In the genomic region with DNA sequence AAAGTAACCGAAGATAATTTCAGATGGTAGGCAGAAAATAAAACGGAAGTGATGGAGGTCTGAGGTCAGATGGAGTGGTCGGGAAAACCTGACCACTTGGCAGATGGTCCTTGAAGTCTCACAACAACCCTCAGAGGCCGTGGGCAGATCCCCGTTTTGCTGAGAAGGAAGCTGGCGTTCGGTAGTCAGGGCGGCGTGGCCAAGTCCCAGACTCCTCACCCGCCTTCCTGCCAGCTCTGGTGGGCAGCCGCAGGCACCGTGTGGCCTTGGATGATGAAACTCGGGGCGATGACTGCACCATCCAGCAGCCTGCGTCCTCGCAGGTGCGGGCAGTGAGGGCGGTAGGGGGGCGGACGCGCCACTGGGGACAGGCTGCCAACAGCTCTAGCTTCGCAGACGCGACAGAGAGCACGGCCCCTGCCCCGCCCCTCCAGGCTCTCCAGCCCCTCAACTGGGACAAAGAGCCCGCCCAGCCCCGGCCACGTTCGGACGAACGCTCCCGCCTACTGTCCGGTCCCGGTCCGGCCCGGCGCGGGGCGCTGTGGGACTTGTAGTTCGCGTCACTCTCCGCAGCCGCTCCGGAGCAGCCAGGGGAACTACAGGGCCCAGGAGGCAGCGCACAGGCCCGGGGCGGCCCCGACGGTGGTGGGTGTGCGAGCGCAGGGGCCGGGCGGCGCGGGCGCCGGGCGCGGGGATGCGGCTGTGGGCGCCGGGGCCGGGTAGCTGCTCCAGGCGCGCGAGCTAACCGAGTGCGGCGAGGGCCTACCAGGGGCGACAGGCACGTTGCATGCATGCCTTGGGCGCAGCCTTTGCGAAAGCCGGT, we compare ENCODE assay signal across 1 cellular context.
A peak's percentile ranks its signal among the peaks of the same experiment; 100 is the strongest.
TF ChIP-seq lines count a peak whose summit lies in the region.

A gene with protein sequence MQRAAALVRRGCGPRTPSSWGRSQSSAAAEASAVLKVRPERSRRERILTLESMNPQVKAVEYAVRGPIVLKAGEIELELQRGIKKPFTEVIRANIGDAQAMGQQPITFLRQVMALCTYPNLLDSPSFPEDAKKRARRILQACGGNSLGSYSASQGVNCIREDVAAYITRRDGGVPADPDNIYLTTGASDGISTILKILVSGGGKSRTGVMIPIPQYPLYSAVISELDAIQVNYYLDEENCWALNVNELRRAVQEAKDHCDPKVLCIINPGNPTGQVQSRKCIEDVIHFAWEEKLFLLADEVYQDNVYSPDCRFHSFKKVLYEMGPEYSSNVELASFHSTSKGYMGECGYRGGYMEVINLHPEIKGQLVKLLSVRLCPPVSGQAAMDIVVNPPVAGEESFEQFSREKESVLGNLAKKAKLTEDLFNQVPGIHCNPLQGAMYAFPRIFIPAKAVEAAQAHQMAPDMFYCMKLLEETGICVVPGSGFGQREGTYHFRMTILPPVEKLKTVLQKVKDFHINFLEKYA (plus strand): TSS at position 673 of the 823 bp plus-strand sequence. CDS start 354 bp downstream, outside the sequence.

TF ChIP-seq in WTC11, 78 proteins besides CTCF, POLR2A, EP300 and RAD21 (continued from another document and continues in another):
- TF ChIP-seq, protein P1, sequence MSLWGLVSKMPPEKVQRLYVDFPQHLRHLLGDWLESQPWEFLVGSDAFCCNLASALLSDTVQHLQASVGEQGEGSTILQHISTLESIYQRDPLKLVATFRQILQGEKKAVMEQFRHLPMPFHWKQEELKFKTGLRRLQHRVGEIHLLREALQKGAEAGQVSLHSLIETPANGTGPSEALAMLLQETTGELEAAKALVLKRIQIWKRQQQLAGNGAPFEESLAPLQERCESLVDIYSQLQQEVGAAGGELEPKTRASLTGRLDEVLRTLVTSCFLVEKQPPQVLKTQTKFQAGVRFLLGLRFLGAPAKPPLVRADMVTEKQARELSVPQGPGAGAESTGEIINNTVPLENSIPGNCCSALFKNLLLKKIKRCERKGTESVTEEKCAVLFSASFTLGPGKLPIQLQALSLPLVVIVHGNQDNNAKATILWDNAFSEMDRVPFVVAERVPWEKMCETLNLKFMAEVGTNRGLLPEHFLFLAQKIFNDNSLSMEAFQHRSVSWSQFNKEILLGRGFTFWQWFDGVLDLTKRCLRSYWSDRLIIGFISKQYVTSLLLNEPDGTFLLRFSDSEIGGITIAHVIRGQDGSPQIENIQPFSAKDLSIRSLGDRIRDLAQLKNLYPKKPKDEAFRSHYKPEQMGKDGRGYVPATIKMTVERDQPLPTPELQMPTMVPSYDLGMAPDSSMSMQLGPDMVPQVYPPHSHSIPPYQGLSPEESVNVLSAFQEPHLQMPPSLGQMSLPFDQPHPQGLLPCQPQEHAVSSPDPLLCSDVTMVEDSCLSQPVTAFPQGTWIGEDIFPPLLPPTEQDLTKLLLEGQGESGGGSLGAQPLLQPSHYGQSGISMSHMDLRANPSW (CRISPR knock-in tag; conservative IDR thresholded peaks at IDR 0.05; ENCODE audit: low read depth), result no peak
- TF ChIP-seq OVOL2 (CRISPR knock-in tag; IDR thresholded peaks at IDR 0.05; ENCODE audit: borderline replicate concordance) (no peak), CREB1 (CRISPR knock-in tag; IDR thresholded peaks at IDR 0.05) (no peak), ZNF416 (CRISPR knock-in tag; IDR thresholded peaks at IDR 0.05) (no peak), CBFB (CRISPR knock-in tag; IDR thresholded peaks at IDR 0.05; ENCODE audit: low read depth) (peak; percentile 57; the same call in 1 of the 2 replicates), JAZF1 (CRISPR knock-in tag; IDR thresholded peaks at IDR 0.05) (no peak), FOXK1 (CRISPR knock-in tag; IDR thresholded peaks at IDR 0.05) (no peak; the same call in 1 of the 2 replicates), KAT7 (CRISPR knock-in tag; IDR thresholded peaks at IDR 0.05; ENCODE audit: borderline replicate concordance) (no peak), NR3C1 (CRISPR knock-in tag; conservative IDR thresholded peaks at IDR 0.05; ENCODE audit: low read depth) (no peak), TP53 (CRISPR knock-in tag; IDR thresholded peaks at IDR 0.05) (no peak), NFYB (CRISPR knock-in tag; conservative IDR thresholded peaks at IDR 0.05; ENCODE audit: low read depth) (no peak), CREM (CRISPR knock-in tag; IDR thresholded peaks at IDR 0.05) (no peak), ETV6 (CRISPR knock-in tag; IDR thresholded peaks at IDR 0.05) (no peak), ZNF219 (CRISPR knock-in tag; IDR thresholded peaks at IDR 0.05; ENCODE audit: borderline replicate concordance) (no peak), FOXJ3 (CRISPR knock-in tag; IDR thresholded peaks at IDR 0.05; ENCODE audit: borderline replicate concordance) (no peak), ATF1 (CRISPR knock-in tag; IDR thresholded peaks at IDR 0.05) (no peak), ESRRA (CRISPR knock-in tag; IDR thresholded peaks at IDR 0.05; ENCODE audit: borderline replicate concordance) (peak; percentile 71; the same call in 1 of the 2 replicates), ZNF121 (CRISPR knock-in tag; IDR thresholded peaks at IDR 0.05) (peak; percentile 54; the same call in 1 of the 2 replicates), SP1 (CRISPR knock-in tag; conservative IDR thresholded peaks at IDR 0.05) (peak; percentile 90), ELF4 (CRISPR knock-in tag; IDR thresholded peaks at IDR 0.05; ENCODE audit: low read depth) (no peak), NFATC4 (CRISPR knock-in tag; IDR thresholded peaks at IDR 0.05) (no peak), JUN (CRISPR knock-in tag; IDR thresholded peaks at IDR 0.05) (no peak), ZBTB21 (CRISPR knock-in tag; IDR thresholded peaks at IDR 0.05; ENCODE audit: borderline replicate concordance) (no peak), FOXP1 (CRISPR knock-in tag; IDR thresholded peaks at IDR 0.05; ENCODE audit: borderline replicate concordance) (no peak; the same call in 1 of the 2 replicates)
- TF ChIP-seq, protein P2, sequence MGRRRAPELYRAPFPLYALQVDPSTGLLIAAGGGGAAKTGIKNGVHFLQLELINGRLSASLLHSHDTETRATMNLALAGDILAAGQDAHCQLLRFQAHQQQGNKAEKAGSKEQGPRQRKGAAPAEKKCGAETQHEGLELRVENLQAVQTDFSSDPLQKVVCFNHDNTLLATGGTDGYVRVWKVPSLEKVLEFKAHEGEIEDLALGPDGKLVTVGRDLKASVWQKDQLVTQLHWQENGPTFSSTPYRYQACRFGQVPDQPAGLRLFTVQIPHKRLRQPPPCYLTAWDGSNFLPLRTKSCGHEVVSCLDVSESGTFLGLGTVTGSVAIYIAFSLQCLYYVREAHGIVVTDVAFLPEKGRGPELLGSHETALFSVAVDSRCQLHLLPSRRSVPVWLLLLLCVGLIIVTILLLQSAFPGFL (CRISPR knock-in tag; IDR thresholded peaks at IDR 0.05; ENCODE audit: borderline replicate concordance), result peak; percentile 26; the same call in 1 of the 2 replicates
- TF ChIP-seq, protein P3, sequence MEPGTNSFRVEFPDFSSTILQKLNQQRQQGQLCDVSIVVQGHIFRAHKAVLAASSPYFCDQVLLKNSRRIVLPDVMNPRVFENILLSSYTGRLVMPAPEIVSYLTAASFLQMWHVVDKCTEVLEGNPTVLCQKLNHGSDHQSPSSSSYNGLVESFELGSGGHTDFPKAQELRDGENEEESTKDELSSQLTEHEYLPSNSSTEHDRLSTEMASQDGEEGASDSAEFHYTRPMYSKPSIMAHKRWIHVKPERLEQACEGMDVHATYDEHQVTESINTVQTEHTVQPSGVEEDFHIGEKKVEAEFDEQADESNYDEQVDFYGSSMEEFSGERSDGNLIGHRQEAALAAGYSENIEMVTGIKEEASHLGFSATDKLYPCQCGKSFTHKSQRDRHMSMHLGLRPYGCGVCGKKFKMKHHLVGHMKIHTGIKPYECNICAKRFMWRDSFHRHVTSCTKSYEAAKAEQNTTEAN (CRISPR knock-in tag; IDR thresholded peaks at IDR 0.05), result no peak
- TF ChIP-seq, protein P4, sequence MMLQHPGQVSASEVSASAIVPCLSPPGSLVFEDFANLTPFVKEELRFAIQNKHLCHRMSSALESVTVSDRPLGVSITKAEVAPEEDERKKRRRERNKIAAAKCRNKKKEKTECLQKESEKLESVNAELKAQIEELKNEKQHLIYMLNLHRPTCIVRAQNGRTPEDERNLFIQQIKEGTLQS (CRISPR knock-in tag; conservative IDR thresholded peaks at IDR 0.05), result no peak
- TF ChIP-seq, protein P5, sequence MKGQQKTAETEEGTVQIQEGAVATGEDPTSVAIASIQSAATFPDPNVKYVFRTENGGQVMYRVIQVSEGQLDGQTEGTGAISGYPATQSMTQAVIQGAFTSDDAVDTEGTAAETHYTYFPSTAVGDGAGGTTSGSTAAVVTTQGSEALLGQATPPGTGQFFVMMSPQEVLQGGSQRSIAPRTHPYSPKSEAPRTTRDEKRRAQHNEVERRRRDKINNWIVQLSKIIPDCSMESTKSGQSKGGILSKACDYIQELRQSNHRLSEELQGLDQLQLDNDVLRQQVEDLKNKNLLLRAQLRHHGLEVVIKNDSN (CRISPR knock-in tag; IDR thresholded peaks at IDR 0.05), result no peak
- TF ChIP-seq, protein P6, sequence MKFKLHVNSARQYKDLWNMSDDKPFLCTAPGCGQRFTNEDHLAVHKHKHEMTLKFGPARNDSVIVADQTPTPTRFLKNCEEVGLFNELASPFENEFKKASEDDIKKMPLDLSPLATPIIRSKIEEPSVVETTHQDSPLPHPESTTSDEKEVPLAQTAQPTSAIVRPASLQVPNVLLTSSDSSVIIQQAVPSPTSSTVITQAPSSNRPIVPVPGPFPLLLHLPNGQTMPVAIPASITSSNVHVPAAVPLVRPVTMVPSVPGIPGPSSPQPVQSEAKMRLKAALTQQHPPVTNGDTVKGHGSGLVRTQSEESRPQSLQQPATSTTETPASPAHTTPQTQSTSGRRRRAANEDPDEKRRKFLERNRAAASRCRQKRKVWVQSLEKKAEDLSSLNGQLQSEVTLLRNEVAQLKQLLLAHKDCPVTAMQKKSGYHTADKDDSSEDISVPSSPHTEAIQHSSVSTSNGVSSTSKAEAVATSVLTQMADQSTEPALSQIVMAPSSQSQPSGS (CRISPR knock-in tag; IDR thresholded peaks at IDR 0.05; ENCODE audit: borderline replicate concordance, low read depth), result no peak
- TF ChIP-seq, protein P7, sequence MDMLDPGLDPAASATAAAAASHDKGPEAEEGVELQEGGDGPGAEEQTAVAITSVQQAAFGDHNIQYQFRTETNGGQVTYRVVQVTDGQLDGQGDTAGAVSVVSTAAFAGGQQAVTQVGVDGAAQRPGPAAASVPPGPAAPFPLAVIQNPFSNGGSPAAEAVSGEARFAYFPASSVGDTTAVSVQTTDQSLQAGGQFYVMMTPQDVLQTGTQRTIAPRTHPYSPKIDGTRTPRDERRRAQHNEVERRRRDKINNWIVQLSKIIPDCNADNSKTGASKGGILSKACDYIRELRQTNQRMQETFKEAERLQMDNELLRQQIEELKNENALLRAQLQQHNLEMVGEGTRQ (CRISPR knock-in tag; IDR thresholded peaks at IDR 0.05), result peak; percentile 22; the same call in 1 of the 2 replicates
- TF ChIP-seq, protein P8, sequence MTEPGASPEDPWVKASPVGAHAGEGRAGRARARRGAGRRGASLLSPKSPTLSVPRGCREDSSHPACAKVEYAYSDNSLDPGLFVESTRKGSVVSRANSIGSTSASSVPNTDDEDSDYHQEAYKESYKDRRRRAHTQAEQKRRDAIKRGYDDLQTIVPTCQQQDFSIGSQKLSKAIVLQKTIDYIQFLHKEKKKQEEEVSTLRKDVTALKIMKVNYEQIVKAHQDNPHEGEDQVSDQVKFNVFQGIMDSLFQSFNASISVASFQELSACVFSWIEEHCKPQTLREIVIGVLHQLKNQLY (CRISPR knock-in tag; IDR thresholded peaks at IDR 0.05), result no peak
- TF ChIP-seq, protein P9, sequence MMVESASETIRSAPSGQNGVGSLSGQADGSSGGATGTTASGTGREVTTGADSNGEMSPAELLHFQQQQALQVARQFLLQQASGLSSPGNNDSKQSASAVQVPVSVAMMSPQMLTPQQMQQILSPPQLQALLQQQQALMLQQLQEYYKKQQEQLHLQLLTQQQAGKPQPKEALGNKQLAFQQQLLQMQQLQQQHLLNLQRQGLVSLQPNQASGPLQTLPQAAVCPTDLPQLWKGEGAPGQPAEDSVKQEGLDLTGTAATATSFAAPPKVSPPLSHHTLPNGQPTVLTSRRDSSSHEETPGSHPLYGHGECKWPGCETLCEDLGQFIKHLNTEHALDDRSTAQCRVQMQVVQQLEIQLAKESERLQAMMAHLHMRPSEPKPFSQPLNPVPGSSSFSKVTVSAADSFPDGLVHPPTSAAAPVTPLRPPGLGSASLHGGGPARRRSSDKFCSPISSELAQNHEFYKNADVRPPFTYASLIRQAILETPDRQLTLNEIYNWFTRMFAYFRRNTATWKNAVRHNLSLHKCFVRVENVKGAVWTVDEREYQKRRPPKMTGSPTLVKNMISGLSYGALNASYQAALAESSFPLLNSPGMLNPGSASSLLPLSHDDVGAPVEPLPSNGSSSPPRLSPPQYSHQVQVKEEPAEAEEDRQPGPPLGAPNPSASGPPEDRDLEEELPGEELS (CRISPR knock-in tag; IDR thresholded peaks at IDR 0.05), result peak; percentile 55; the same call in 1 of the 2 replicates
- TF ChIP-seq, protein P10, sequence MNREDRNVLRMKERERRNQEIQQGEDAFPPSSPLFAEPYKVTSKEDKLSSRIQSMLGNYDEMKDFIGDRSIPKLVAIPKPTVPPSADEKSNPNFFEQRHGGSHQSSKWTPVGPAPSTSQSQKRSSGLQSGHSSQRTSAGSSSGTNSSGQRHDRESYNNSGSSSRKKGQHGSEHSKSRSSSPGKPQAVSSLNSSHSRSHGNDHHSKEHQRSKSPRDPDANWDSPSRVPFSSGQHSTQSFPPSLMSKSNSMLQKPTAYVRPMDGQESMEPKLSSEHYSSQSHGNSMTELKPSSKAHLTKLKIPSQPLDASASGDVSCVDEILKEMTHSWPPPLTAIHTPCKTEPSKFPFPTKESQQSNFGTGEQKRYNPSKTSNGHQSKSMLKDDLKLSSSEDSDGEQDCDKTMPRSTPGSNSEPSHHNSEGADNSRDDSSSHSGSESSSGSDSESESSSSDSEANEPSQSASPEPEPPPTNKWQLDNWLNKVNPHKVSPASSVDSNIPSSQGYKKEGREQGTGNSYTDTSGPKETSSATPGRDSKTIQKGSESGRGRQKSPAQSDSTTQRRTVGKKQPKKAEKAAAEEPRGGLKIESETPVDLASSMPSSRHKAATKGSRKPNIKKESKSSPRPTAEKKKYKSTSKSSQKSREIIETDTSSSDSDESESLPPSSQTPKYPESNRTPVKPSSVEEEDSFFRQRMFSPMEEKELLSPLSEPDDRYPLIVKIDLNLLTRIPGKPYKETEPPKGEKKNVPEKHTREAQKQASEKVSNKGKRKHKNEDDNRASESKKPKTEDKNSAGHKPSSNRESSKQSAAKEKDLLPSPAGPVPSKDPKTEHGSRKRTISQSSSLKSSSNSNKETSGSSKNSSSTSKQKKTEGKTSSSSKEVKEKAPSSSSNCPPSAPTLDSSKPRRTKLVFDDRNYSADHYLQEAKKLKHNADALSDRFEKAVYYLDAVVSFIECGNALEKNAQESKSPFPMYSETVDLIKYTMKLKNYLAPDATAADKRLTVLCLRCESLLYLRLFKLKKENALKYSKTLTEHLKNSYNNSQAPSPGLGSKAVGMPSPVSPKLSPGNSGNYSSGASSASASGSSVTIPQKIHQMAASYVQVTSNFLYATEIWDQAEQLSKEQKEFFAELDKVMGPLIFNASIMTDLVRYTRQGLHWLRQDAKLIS (CRISPR knock-in tag; IDR thresholded peaks at IDR 0.05; ENCODE audit: borderline replicate concordance), result no peak
